Comparison of ENCODE assay signal across 8 cellular contexts in the genomic region with DNA sequence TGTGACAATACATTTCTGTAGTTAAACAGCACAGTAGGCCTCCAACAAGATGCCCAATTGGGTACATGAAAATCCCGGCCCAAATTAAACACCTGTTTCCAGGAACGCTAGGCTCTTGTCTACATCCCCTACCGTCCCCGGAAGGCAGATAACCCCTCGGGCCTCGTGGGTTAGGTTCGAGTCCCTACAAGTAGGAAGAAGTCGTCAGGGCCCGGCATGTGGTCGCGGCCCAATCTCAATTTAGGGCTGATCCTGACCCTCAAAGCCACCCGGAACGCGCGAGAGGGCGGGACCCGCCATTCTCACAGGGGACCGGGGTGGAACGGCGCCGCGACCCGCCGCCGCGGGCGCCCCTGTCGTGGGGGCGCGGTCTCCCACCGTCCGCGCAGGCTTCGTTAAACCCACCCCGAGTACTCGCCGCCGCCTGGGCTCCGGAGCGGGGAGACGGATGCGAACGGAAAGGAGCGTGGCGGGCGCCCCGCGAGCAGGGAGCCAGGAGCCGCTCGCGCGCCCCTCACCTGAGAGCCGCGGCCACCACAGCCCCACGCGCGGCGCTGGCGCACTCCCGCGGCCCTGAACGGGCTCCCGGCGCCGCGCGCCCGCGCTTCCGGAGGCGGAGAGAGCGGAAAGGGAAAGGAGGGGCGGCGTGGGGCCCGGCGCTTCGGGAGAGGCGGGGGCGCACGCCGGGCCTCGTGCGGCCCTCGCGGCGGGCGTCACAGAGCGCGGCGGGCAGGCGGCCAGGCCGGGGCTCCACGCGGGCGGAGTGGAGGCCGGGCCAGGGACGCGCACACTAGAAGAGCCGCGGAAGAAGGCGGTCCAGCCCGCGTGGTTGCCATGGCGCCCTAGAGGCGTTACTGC. TPM values are rescaled to one million over a fixed set of nuclear protein-coding genes. Genes with fewer than 3 reads are reported as not detected.
DNase-seq lines count a peak whose midpoint lies in the region; ATAC-seq, FAIRE-seq and TF ChIP-seq lines count a peak whose summit lies in the region.

A gene (minus strand): TSS at position 621 of the 858 bp plus-strand sequence. CDS start 12,804 bp downstream, outside the sequence.

- BruUV-seq in A673 (replicated peaks; lab: Mats Ljungman, UMichigan) = no TSS peak

- FAIRE-seq in kidney (lab: Jason Lieb, UNC) = no peak

- H3K4me1 ChIP-seq in A673 (ENCODE audit: insufficient read depth, low read length, poor library complexity, severe bottlenecking) (peaks cover 30% of the 10 kb centered on the region), kidney (ENCODE audit: control insufficient read depth in 1 of 2, insufficient read depth in 1 of 2, low read depth in 1 of 2, low read length in 2 of 2) (peaks cover 6 to 10% of the 10 kb centered on the region in 2 donors)

- POLR2A ChIA-PET in A673 (lab: Charles Lee; ENCODE audit: low non-redundant PET) = no interaction called here

- H3K9me3 ChIP-seq in A673 (ENCODE audit: low read depth, low read length, poor library complexity, severe bottlenecking) (no peaks in the 10 kb centered on the region), kidney (ENCODE audit: control insufficient read depth in 1 of 2, low read length in 2 of 2) (no peaks in the 10 kb centered on the region)

- no peak for TF ChIP-seq CTCF in A673 (conservative IDR thresholded peaks at IDR 0.05; ENCODE audit: low read depth, low read length)
- TF ChIP-seq CTCF in kidney (IDR thresholded peaks at IDR 0.05; ENCODE audit: borderline replicate concordance, extremely low read depth, insufficient read depth) = peak; percentile 6

- no peaks in the 10 kb centered on the region for H3K27me3 ChIP-seq in A673 (replicated peaks; ENCODE audit: insufficient read depth, low read depth, low read length, poor library complexity)

- ATAC-seq in GM18511 (IDR thresholded peaks at IDR 0.05; ENCODE audit: unreplicated experiment) (peak; percentile 81), HG03025 (IDR thresholded peaks at IDR 0.05; ENCODE audit: low FRiP score, unreplicated experiment) (peak; percentile 56)

- intact Hi-C loops in A673 (cut with micrococcal nuclease; ENCODE audit: unreplicated experiment) (no loop called here), kidney (cut with DNase I) (no loop called here)

- CTCF ChIA-PET in A673 (lab: Charles Lee) = no interaction called here

- peak within 1 kb of the TSS; percentile 48 to 84 for H3K9ac ChIP-seq in kidney (ENCODE audit: low read length in 2 of 2)

- DNase-seq in A673 (ENCODE audit: low spot score) = peak; percentile 91
- peak; percentile 87 for DNase-seq in NCI-H2227 (lab: John Stamatoyannopoulos, UW; ENCODE audit: unreplicated experiment)
- peak; percentile 76 for DNase-seq in activated CD4-positive, CD25-positive, alpha-beta regulatory T cell treated with anti-CD3 and anti-CD28 coated beads, Interleukin-2, amount 50 U/mL, for 72 hours
- peak; percentile 85 for DNase-seq in cerebellar cortex (ENCODE audit: low spot score)
- DNase-seq in kidney = peak; percentile 98
- peak; percentile 56 to 74 (median 56) for DNase-seq in stimulated activated CD4-positive, alpha-beta T cell treated with anti-CD3 and anti-CD28 coated beads, Interleukin-12 subunit alpha, Interleukin-12 subunit beta, amount 100 ng/mL, for 48 hours (ENCODE audit: low read depth in 2 of 3, low spot score in 1 of 3)

- peak within 1 kb of the TSS; percentile 87 for H3K27ac ChIP-seq in A673 (ENCODE audit: low read depth, low read length, poor library complexity, severe bottlenecking)
- peak within 1 kb of the TSS; percentile 93 to 96 for H3K27ac ChIP-seq in kidney (ENCODE audit: low read depth in 2 of 2, low read length in 2 of 2)

- H3K36me3 ChIP-seq in A673 (ENCODE audit: insufficient read depth, low read length, poor library complexity, severe bottlenecking) = no peaks in the 10 kb centered on the region
- H3K36me3 ChIP-seq in kidney (ENCODE audit: control insufficient read depth in 1 of 2, insufficient read depth in 2 of 2, low read length in 2 of 2) = no peaks in the 10 kb centered on the region

- H3K4me3 ChIP-seq in A673 (ENCODE audit: low read depth, low read length, poor library complexity, severe bottlenecking) = peak within 1 kb of the TSS; percentile 74
- peak within 1 kb of the TSS; percentile 68 to 72 for H3K4me3 ChIP-seq in kidney (ENCODE audit: low read length in 2 of 2)

RNA-seq across cellular contexts. Expression of the gene that starts here (rescaled TPM):
- total RNA-seq in A673 (2021) (28.9 and 35.1 TPM in 2 replicates), kidney (39.4 TPM)
- 8.0 TPM for polyA plus RNA-seq in kidney (ENCODE audit: insufficient read depth, low read depth, low replicate concordance)

Comparison
In these comparisons a context has a peak if more than half of its experiments do, and no peak if none do; other contexts are left out.
1. Peak in every context shown above with its lines: DNase-seq, ATAC-seq, H3K4me3 ChIP-seq and H3K27ac ChIP-seq.